ENCODE assay signal across 21 cellular contexts in genomic region chr14:53462931-53463778, GRCh38.
DNase-seq lines count a peak whose midpoint lies in the region; ATAC-seq, FAIRE-seq and TF ChIP-seq lines count a peak whose summit lies in the region.
"Had no signal": no experiment of that assay in that cellular context is flagged by ENCODE, and none has a peak within 500 bp of the region (broad histone marks: within the 10 kb centered on the region; RNA-seq: fewer than 3 reads in every experiment).

No MANE protein-coding gene starts in this region.

- H3K36me3 ChIP-seq in lower lobe of right lung, result no peaks in the 10 kb centered on the region

- TF ChIP-seq CTCF in lower lobe of right lung (IDR thresholded peaks at IDR 0.05), result no peak

- DNase-seq in DMS79 (lab: John Stamatoyannopoulos, UW), result peak; percentile 100
- DNase-seq in HTR-8/SVneo (ENCODE audit: insufficient read length, low spot score), result no peak
- peak; percentile 76 for DNase-seq in lower lobe of right lung
- no peak for DNase-seq in hippocampal formation (lab: John Stamatoyannopoulos, UW)
- no peak for DNase-seq in posterior cingulate gyrus
- DNase-seq in AG08396 (ENCODE audit: low spot score), result no peak
- no peak for DNase-seq in left colon
- DNase-seq: activated CD4-positive, alpha-beta T cell treated with anti-CD3 and anti-CD28 coated beads, Interleukin-2, amount 50 U/mL, for 4 hours; activated naive CD8-positive, alpha-beta T cell treated with anti-CD3 and anti-CD28 coated beads, Interleukin-2, amount 10 ng/mL, durations not matched to agents 7 days and 5 days; activated T-cell treated with anti-CD3 and anti-CD28 coated beads, Interleukin-2, amount 50 U/mL, for 48 hours; CD8-positive, alpha-beta memory T cell; H7; naive thymus-derived CD4-positive, alpha-beta T cell; NCI-H146; NCI-H510A; Right ventricle myocardium superior; stimulated activated CD4-positive, alpha-beta T cell treated with anti-CD3 and anti-CD28 coated beads, Interleukin-1b, Interleukin-23, amount 100 ng/mL, for 48 hours; stimulated activated naive CD8-positive, alpha-beta T cell treated with anti-CD3 and anti-CD28 coated beads, Interleukin-15, amount 100 ng/mL, for 72 hours had no signal

- H3K4me3 ChIP-seq in lower lobe of right lung, result no peak overlapping the region

- ATAC-seq in lower lobe of right lung (peak; percentile 96 to 99), left colon (no peak)
- ATAC-seq: naive thymus-derived CD4-positive, alpha-beta T cell; stimulated activated naive CD8-positive, alpha-beta T cell treated with anti-CD3 and anti-CD28 coated beads, Interleukin-15, amount 100 ng/mL, for 72 hours had no signal

- intact Hi-C loops in lower lobe of right lung (cut with DNase I) (no loop called here), posterior cingulate gyrus (cut with DNase I) (no loop called here), left colon (cut with DNase I, micrococcal nuclease) (no loop called here)

- FAIRE-seq in HTR-8/SVneo (lab: Jason Lieb, UNC) (peak; percentile 76), TTC549 (lab: Jason Lieb, UNC) (peak; percentile 77)
- FAIRE-seq: frontal cortex had no signal

- H3K27ac ChIP-seq in lower lobe of right lung, result no peak overlapping the region
- H3K27ac ChIP-seq: parathyroid adenoma had no signal

- no peaks in the 10 kb centered on the region for H3K27me3 ChIP-seq in lower lobe of right lung (ENCODE audit: low read depth)

- peaks cover 5% of the 10 kb centered on the region for H3K4me1 ChIP-seq in lower lobe of right lung
- H3K4me1 ChIP-seq: parathyroid adenoma had no signal

- no peaks in the 10 kb centered on the region for H3K9me3 ChIP-seq in lower lobe of right lung

Comparison
In these comparisons a context has a peak if more than half of its experiments do, and no peak if none do; other contexts are left out.
1. DNase-seq: peak in DMS79 (single experiment) and lower lobe of right lung (single experiment); none in HTR-8/SVneo (single experiment), hippocampal formation (0 of 2), posterior cingulate gyrus (0 of 10), AG08396 (single experiment) and left colon (0 of 2).